1 cellular context compared by ENCODE assay signal in the genomic region with DNA sequence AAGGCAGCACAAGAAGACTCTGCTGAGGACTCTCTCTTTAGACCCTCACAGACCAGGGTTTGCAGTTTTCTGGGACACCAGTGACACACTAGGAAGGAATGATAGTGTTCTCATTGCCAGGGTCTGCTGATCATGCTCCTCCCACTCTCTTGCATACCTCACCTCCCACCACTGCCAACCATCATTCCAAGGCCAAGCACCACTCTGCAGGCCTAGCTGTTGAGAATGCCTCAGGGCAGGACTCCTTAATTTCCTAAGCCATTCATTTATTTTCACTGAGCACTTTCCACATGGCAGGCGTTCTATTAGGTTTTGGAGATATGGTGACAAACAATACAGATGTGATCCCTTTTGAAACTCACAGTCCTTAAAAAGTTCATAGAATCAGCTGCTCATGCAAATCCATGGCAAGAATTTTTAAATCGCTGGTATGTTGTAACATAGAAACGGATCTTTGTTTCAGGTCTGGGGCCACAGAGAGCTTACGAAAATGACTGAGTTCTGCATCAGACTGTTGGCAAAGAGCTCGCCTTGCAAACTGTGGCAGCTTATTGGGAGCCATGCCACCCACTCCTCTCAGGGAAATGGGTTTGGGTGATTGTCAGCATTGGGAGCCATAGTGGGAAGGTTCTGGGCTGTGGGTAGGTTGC.
TF ChIP-seq lines count a peak whose summit lies in the region.

No MANE protein-coding gene starts in this region.

TF ChIP-seq in WTC11, 78 proteins besides CTCF, POLR2A, EP300 and RAD21 (continued from another document):
- TF ChIP-seq, protein P1, sequence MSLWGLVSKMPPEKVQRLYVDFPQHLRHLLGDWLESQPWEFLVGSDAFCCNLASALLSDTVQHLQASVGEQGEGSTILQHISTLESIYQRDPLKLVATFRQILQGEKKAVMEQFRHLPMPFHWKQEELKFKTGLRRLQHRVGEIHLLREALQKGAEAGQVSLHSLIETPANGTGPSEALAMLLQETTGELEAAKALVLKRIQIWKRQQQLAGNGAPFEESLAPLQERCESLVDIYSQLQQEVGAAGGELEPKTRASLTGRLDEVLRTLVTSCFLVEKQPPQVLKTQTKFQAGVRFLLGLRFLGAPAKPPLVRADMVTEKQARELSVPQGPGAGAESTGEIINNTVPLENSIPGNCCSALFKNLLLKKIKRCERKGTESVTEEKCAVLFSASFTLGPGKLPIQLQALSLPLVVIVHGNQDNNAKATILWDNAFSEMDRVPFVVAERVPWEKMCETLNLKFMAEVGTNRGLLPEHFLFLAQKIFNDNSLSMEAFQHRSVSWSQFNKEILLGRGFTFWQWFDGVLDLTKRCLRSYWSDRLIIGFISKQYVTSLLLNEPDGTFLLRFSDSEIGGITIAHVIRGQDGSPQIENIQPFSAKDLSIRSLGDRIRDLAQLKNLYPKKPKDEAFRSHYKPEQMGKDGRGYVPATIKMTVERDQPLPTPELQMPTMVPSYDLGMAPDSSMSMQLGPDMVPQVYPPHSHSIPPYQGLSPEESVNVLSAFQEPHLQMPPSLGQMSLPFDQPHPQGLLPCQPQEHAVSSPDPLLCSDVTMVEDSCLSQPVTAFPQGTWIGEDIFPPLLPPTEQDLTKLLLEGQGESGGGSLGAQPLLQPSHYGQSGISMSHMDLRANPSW (CRISPR knock-in tag; conservative IDR thresholded peaks at IDR 0.05; ENCODE audit: low read depth), result no peak
- TF ChIP-seq, protein P2, sequence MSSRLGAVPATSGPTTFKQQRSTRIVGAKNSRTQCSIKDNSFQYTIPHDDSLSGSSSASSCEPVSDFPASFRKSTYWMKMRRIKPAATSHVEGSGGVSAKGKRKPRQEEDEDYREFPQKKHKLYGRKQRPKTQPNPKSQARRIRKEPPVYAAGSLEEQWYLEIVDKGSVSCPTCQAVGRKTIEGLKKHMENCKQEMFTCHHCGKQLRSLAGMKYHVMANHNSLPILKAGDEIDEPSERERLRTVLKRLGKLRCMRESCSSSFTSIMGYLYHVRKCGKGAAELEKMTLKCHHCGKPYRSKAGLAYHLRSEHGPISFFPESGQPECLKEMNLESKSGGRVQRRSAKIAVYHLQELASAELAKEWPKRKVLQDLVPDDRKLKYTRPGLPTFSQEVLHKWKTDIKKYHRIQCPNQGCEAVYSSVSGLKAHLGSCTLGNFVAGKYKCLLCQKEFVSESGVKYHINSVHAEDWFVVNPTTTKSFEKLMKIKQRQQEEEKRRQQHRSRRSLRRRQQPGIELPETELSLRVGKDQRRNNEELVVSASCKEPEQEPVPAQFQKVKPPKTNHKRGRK (CRISPR knock-in tag; IDR thresholded peaks at IDR 0.05; ENCODE audit: borderline replicate concordance), result no peak
- no peak for TF ChIP-seq ZMAT4 (CRISPR knock-in tag; IDR thresholded peaks at IDR 0.05)
TF ChIP-seq in WTC11: peak in this region for 0.
